In genomic region chr19:1206063-1206732, GRCh38 we compare ENCODE assay signal across 8 cellular contexts. TPM values are rescaled to one million over a fixed set of nuclear protein-coding genes. Genes with fewer than 3 reads are reported as not detected.
DNase-seq lines count a peak whose midpoint lies in the region; ATAC-seq and TF ChIP-seq lines count a peak whose summit lies in the region.

No MANE protein-coding gene starts in this region.

- peak overlapping the region; percentile 87 for H3K4me3 Mint-ChIP-seq in Calu3 (ENCODE audit: low read depth, unreplicated experiment)

- no peaks in the 10 kb centered on the region for H3K9me3 ChIP-seq in OCI-LY7 (ENCODE audit: low read length)
- H3K9me3 ChIP-seq in neutrophil, result no peaks in the 10 kb centered on the region

- H3K9me3 Mint-ChIP-seq in Calu3 (ENCODE audit: low read depth, unreplicated experiment), result no peaks in the 10 kb centered on the region

- H3K36me3 ChIP-seq in OCI-LY7 (ENCODE audit: insufficient read depth, low read length) (peaks cover 39% of the 10 kb centered on the region), neutrophil (no peaks in the 10 kb centered on the region)

- BruUV-seq in Calu3 (replicated peaks; lab: Mats Ljungman, UMichigan) (no TSS peak), OCI-LY7 (replicated peaks; lab: Mats Ljungman, UMichigan) (no TSS peak)

- no peaks in the 10 kb centered on the region for H3K27me3 Mint-ChIP-seq in Calu3 (ENCODE audit: unreplicated experiment)

- no peaks in the 10 kb centered on the region for H3K27me3 ChIP-seq in neutrophil

- H3K27ac Mint-ChIP-seq in Calu3 (ENCODE audit: unreplicated experiment), result peak overlapping the region; percentile 76

- H4K20me1 ChIP-seq in OCI-LY7 (ENCODE audit: insufficient read depth, low read length), result peaks cover 12% of the 10 kb centered on the region; the same call in 1 of the 2 replicates

- CTCF ChIA-PET in Calu3 (lab: Charles Lee), result no interaction called here
- CTCF ChIA-PET in OCI-LY7 (lab: Charles Lee; ENCODE audit: unreplicated experiment), result no interaction called here

- no peak overlapping the region for H2AFZ ChIP-seq in OCI-LY7 (ENCODE audit: low read length)

- H3K4me2 ChIP-seq in OCI-LY7 (ENCODE audit: low read length), result peak overlapping the region; percentile 97

- peaks cover 19% of the 10 kb centered on the region for H3K4me1 ChIP-seq in OCI-LY7 (ENCODE audit: insufficient read depth, low read length, poor library complexity, severe bottlenecking)
- H3K4me1 ChIP-seq in neutrophil (ENCODE audit: control insufficient read depth in 1 of 2, insufficient read depth in 1 of 2, low read depth in 1 of 2, low read length in 1 of 2), result peaks cover 38 to 42% of the 10 kb centered on the region in 2 experiments

- peaks cover 49% of the 10 kb centered on the region for H3K79me2 ChIP-seq in OCI-LY7 (ENCODE audit: insufficient read depth, low read depth, low read length)

- intact Hi-C loops in Calu3 (cut with micrococcal nuclease; ENCODE audit: unreplicated experiment) (no loop called here), OCI-LY7 (cut with micrococcal nuclease; ENCODE audit: unreplicated experiment) (no loop called here)

- ATAC-seq in HG02870 (IDR thresholded peaks at IDR 0.05; ENCODE audit: unreplicated experiment), result no peak
- ATAC-seq in GM18867 (IDR thresholded peaks at IDR 0.05; ENCODE audit: unreplicated experiment), result no peak

- POLR2A ChIA-PET in OCI-LY7 (lab: Charles Lee), result no interaction called here

- peak overlapping the region; percentile 88 for H3K4me3 ChIP-seq in OCI-LY7 (ENCODE audit: low read depth, low read length, poor library complexity, severe bottlenecking)
- peak overlapping the region; percentile 84 to 92 for H3K4me3 ChIP-seq in neutrophil (ENCODE audit: low read depth in 1 of 2, low read length in 1 of 2)

- peaks cover 13% of the 10 kb centered on the region for H3K4me1 Mint-ChIP-seq in Calu3 (ENCODE audit: low read depth, unreplicated experiment)

- no peak for TF ChIP-seq CTCF in Calu3 (IDR thresholded peaks at IDR 0.05; ENCODE audit: unreplicated experiment)
- TF ChIP-seq CTCF in OCI-LY7 (conservative IDR thresholded peaks at IDR 0.05; ENCODE audit: low read length), result no peak
- TF ChIP-seq CTCF in neutrophil (IDR thresholded peaks at IDR 0.05), result no peak

- DNase-seq in Calu3 (no peak), OCI-LY7 (ENCODE audit: low spot score) (no peak), epidermal melanocyte (ENCODE audit: insufficient read length, low spot score) (peak; percentile 12), DMS153 treated with DMSO at 0.1 percent for 48 hours (lab: John Stamatoyannopoulos, UW; ENCODE audit: unreplicated experiment) (no peak), SKM-1 (lab: John Stamatoyannopoulos, UW; ENCODE audit: unreplicated experiment) (no peak)

- peaks cover 44% of the 10 kb centered on the region for H3K36me3 Mint-ChIP-seq in Calu3 (ENCODE audit: insufficient read depth, unreplicated experiment)

- H3K27ac ChIP-seq in OCI-LY7 (ENCODE audit: low read depth, low read length, poor library complexity, severe bottlenecking), result peak overlapping the region; percentile 24
- peak overlapping the region; percentile 90 for H3K27ac ChIP-seq in neutrophil

- H3K9me2 ChIP-seq in OCI-LY7 (ENCODE audit: insufficient read depth, low read length), result no peaks in the 10 kb centered on the region

RNA-seq across cellular contexts. Expression of gene STK11, which starts 0.6 kb away (rescaled TPM):
- total RNA-seq in Calu3 (2022), result 55.8 and 58.3 TPM in 2 replicates
- total RNA-seq in OCI-LY7 (2014; rRNA removed; shearing (Covaris generic)), result 68.7 and 78.4 TPM in 2 replicates
- total RNA-seq in OCI-LY7 (2022), result 76.5 and 82.2 TPM in 2 replicates

RNA-seq across cellular contexts. Expression of gene CBARP, which starts 31.6 kb away (rescaled TPM):
- total RNA-seq in Calu3 (2022) (4.2 and 5.7 TPM in 2 replicates), OCI-LY7 (2022) (0.13 and 0.18 TPM in 2 replicates)
- 0.09 and 0.33 TPM in 2 replicates for total RNA-seq in OCI-LY7 (2014; rRNA removed; shearing (Covaris generic))

RNA-seq across cellular contexts. Expression of gene SBNO2, which starts 32.1 kb away (rescaled TPM):
- total RNA-seq in Calu3 (2022) (84.9 and 97.8 TPM in 2 replicates), OCI-LY7 (2022) (43.3 and 48.8 TPM in 2 replicates)
- total RNA-seq in OCI-LY7 (2014; rRNA removed; shearing (Covaris generic)), result 17.6 and 26.6 TPM in 2 replicates

RNA-seq across cellular contexts. Expression of gene ATP5F1D, which starts 35.4 kb away (rescaled TPM):
- total RNA-seq in Calu3 (2022) (86.6 and 91.8 TPM in 2 replicates), OCI-LY7 (2022) (207 and 266 TPM in 2 replicates)
- total RNA-seq in OCI-LY7 (2014; rRNA removed; shearing (Covaris generic)), result 51.8 and 82.1 TPM in 2 replicates

RNA-seq across cellular contexts. Expression of gene MIDN, which starts 42.2 kb away (rescaled TPM):
- total RNA-seq in Calu3 (2022), result 61.8 and 72.4 TPM in 2 replicates
- total RNA-seq in OCI-LY7 (2014; rRNA removed; shearing (Covaris generic)), result 11.7 and 20.3 TPM in 2 replicates
- 70.9 and 75.8 TPM in 2 replicates for total RNA-seq in OCI-LY7 (2022)
